9 cellular contexts compared by ENCODE assay signal in the genomic region with DNA sequence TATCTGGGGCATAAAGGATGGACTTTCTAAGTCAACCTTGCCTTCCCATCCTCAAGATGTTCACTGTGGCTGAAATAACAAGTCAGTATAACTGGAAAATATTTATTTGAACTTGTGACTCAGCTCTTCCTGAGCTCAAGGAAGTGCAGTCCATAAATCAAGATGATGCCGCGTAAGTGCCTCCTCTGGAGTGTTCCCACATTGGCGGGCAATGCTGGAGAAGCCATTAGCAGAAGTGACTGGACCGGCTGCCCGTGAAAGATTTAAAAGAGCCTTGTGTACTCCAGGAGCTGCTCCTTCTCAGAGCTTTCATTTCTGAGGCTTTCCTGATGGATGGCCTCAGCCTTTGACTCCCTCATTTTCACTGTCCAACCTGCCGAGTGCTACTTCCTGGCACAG. TPM values are rescaled to one million over a fixed set of nuclear protein-coding genes. Genes with fewer than 3 reads are reported as not detected.
DNase-seq lines count a peak whose midpoint lies in the region; ATAC-seq, FAIRE-seq and TF ChIP-seq lines count a peak whose summit lies in the region.
"Had no signal": no experiment of that assay in that cellular context is flagged by ENCODE, and none has a peak within 500 bp of the region (broad histone marks: within the 10 kb centered on the region; RNA-seq: fewer than 3 reads in every experiment).

No MANE protein-coding gene starts in this region.

- H3K27ac ChIP-seq in SK-N-SH (ENCODE audit: low read depth in 2 of 2, low read length in 1 of 2): no peak overlapping the region
- peak overlapping the region in 1 of 2 donors; percentile 36 for H3K27ac ChIP-seq in kidney (ENCODE audit: low read depth in 2 of 2, low read length in 2 of 2)
- H3K27ac ChIP-seq in upper lobe of right lung: peak overlapping the region; percentile 71
- H3K27ac ChIP-seq: BLaER1 had no signal

- no peaks in the 10 kb centered on the region for H4K20me1 ChIP-seq in SK-N-SH (ENCODE audit: insufficient read depth)
- H4K20me1 ChIP-seq: BLaER1 had no signal

- H3K4me2 ChIP-seq in SK-N-SH: 0 out of 2 replicates have a peak overlapping the region, but pooled peaks have one; percentile 0
- H3K4me2 ChIP-seq: BLaER1 had no signal

- H3K4me3 ChIP-seq in SK-N-SH (ENCODE audit: low read depth in 2 of 2, low read length in 1 of 2): no peak overlapping the region
- no peak overlapping the region for H3K4me3 ChIP-seq in kidney (ENCODE audit: low read length in 2 of 2)
- no peak overlapping the region for H3K4me3 ChIP-seq in upper lobe of right lung
- H3K4me3 ChIP-seq: BLaER1 had no signal

- FAIRE-seq in kidney (lab: Jason Lieb, UNC): no peak

- no peaks in the 10 kb centered on the region for H3K36me3 ChIP-seq in SK-N-SH (replicated peaks in 1 of 2; ENCODE audit: control insufficient read depth in 1 of 2, insufficient read depth in 2 of 2, low read length in 1 of 2)
- H3K36me3 ChIP-seq in kidney (ENCODE audit: control insufficient read depth in 1 of 2, insufficient read depth in 2 of 2, low read length in 2 of 2): no peaks in the 10 kb centered on the region
- H3K36me3 ChIP-seq in upper lobe of right lung: no peaks in the 10 kb centered on the region
- H3K36me3 ChIP-seq: BLaER1 had no signal

- H2AFZ ChIP-seq in SK-N-SH (ENCODE audit: low read depth): no peak overlapping the region

- TF ChIP-seq EP300 in SK-N-SH (IDR thresholded peaks at IDR 0.05; ENCODE audit: borderline replicate concordance in 1 of 2, low read depth in 1 of 2, low read length in 1 of 2): no peak

- DNase-seq in SIG-M5 treated with dmso at 0.1 percent for 504 hours (lab: John Stamatoyannopoulos, UW; ENCODE audit: unreplicated experiment) (peak; percentile 58), SIG-M5 (lab: John Stamatoyannopoulos, UW) (no peak), SK-N-SH (no peak), kidney (peak; percentile 79), upper lobe of right lung (no peak), iPS-NIHi7 (ENCODE audit: extremely low spot score) (no peak), iPS-NIHi11 (ENCODE audit: low spot score) (no peak)

- peaks cover 0 to 61% of the 10 kb centered on the region in 2 experiments; a peak in 1 of 4 replicates for H3K4me1 ChIP-seq in SK-N-SH (ENCODE audit: control insufficient read depth in 1 of 2, insufficient read depth in 2 of 2, low read depth in 1 of 2, low read length in 1 of 2)
- peaks cover 0 to 4% of the 10 kb centered on the region in 2 donors for H3K4me1 ChIP-seq in kidney (ENCODE audit: control insufficient read depth in 1 of 2, insufficient read depth in 1 of 2, low read depth in 1 of 2, low read length in 2 of 2)
- H3K4me1 ChIP-seq in upper lobe of right lung: peaks cover 31% of the 10 kb centered on the region
- H3K4me1 ChIP-seq: BLaER1 had no signal

- H3K9me3 ChIP-seq in SK-N-SH: no peaks in the 10 kb centered on the region
- H3K9me3 ChIP-seq in kidney (ENCODE audit: control insufficient read depth in 1 of 2, low read length in 2 of 2): no peaks in the 10 kb centered on the region
- no peaks in the 10 kb centered on the region for H3K9me3 ChIP-seq in upper lobe of right lung
- H3K9me3 ChIP-seq: BLaER1 had no signal

- no peaks in the 10 kb centered on the region for H3F3A ChIP-seq in SK-N-SH (replicated peaks; ENCODE audit: insufficient read depth)

- H3K27me3 ChIP-seq in SK-N-SH (ENCODE audit: insufficient read depth): no peaks in the 10 kb centered on the region
- no peaks in the 10 kb centered on the region for H3K27me3 ChIP-seq in upper lobe of right lung
- H3K27me3 ChIP-seq: BLaER1 had no signal

- no peak overlapping the region for H3K9ac ChIP-seq in SK-N-SH
- H3K9ac ChIP-seq in kidney (ENCODE audit: low read length in 2 of 2): no peak overlapping the region
- H3K9ac ChIP-seq: BLaER1 had no signal

- peak; percentile 82 for ATAC-seq in upper lobe of right lung
- ATAC-seq in HG03354 (IDR thresholded peaks at IDR 0.05; ENCODE audit: poor library complexity, severe bottlenecking, unreplicated experiment): no peak

- CTCF ChIA-PET in SK-N-SH (lab: Yijun Ruan, JAX): interaction anchor here (1.2 to 5.5 kb wide), 4 partner anchors 15 to 96 kb away, joined by 3 to 26 read pairs (median 6); a partner anchor contains a TSS

- POLR2A ChIA-PET in SK-N-SH (lab: Yijun Ruan, JAX): no interaction called here

- WGBS in SK-N-SH (ENCODE audit: low lambda C conversion rate): 39% methylated on average over 4 of the region's 6 CpGs

- no peak for TF ChIP-seq RAD21 in SK-N-SH (IDR thresholded peaks at IDR 0.05; ENCODE audit: low read length)

- intact Hi-C loops in kidney (cut with DNase I): no loop called here
- intact Hi-C loops in upper lobe of right lung (cut with DNase I): no loop called here

- no peak for TF ChIP-seq CTCF in SK-N-SH (IDR thresholded peaks at IDR 0.05)
- TF ChIP-seq CTCF in kidney (IDR thresholded peaks at IDR 0.05; ENCODE audit: borderline replicate concordance, extremely low read depth, insufficient read depth): no peak
- TF ChIP-seq CTCF in upper lobe of right lung (IDR thresholded peaks at IDR 0.05): no peak

- H3K79me2 ChIP-seq in SK-N-SH (ENCODE audit: insufficient read depth): no peaks in the 10 kb centered on the region

- no peaks in the 10 kb centered on the region for H3K9me2 ChIP-seq in SK-N-SH

TF ChIP-seq in SK-N-SH, 30 proteins besides CTCF, POLR2A, EP300 and RAD21:
- TF ChIP-seq RFX5 (IDR thresholded peaks at IDR 0.05; ENCODE audit: low read length) (no peak), RCOR1 (IDR thresholded peaks at IDR 0.05; ENCODE audit: low read length) (no peak), NFIC (IDR thresholded peaks at IDR 0.05; ENCODE audit: borderline replicate concordance) (no peak), MXI1 (IDR thresholded peaks at IDR 0.05; ENCODE audit: low read depth, low read length) (no peak), RXRA (IDR thresholded peaks at IDR 0.05; ENCODE audit: borderline replicate concordance, low read depth) (no peak), TCF12 (IDR thresholded peaks at IDR 0.05) (peak; percentile 24; the same call in 1 of the 2 replicates)
- TF ChIP-seq, protein P1, sequence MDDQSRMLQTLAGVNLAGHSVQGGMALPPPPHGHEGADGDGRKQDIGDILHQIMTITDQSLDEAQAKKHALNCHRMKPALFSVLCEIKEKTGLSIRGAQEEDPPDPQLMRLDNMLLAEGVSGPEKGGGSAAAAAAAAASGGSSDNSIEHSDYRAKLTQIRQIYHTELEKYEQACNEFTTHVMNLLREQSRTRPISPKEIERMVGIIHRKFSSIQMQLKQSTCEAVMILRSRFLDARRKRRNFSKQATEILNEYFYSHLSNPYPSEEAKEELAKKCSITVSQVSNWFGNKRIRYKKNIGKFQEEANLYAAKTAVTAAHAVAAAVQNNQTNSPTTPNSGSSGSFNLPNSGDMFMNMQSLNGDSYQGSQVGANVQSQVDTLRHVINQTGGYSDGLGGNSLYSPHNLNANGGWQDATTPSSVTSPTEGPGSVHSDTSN (IDR thresholded peaks at IDR 0.05): peak; percentile 73

RNA-seq across cellular contexts. Expression of a gene that starts 17.4 kb away (rescaled TPM):
- polyA plus RNA-seq in SK-N-SH (2012; rRNA removed) (0.54 and 1.6 TPM in 2 replicates), kidney (ENCODE audit: insufficient read depth, low read depth, low replicate concordance) (8.1 TPM)
- polyA plus RNA-seq in SK-N-SH (2012; cell fraction: cytosol; rRNA removed): 3.8 and 5.6 TPM in 2 replicates
- polyA plus RNA-seq in SK-N-SH (2012; cell fraction: nucleus; rRNA removed): 1.1 and 1.2 TPM in 2 replicates
- total RNA-seq in kidney (14.9 TPM), upper lobe of right lung (11.3 TPM)

Comparison
In these comparisons a context has a peak if more than half of its experiments do, and no peak if none do; other contexts are left out.
1. DNase-seq: peak in SIG-M5 treated with dmso at 0.1 percent for 504 hours (single experiment) and kidney (single experiment); none in SIG-M5 (single experiment), SK-N-SH (single experiment), upper lobe of right lung (single experiment), iPS-NIHi7 (single experiment) and iPS-NIHi11 (single experiment).